Comparison of ENCODE assay signal across 8 cellular contexts in genomic region chr1:153945131-153945794, GRCh38. TPM values are rescaled to one million over a fixed set of nuclear protein-coding genes. Genes with fewer than 3 reads are reported as not detected.
DNase-seq lines count a peak whose midpoint lies in the region; ATAC-seq and TF ChIP-seq lines count a peak whose summit lies in the region.

No MANE protein-coding gene starts in this region.

- DNase-seq in GM13976 (ENCODE audit: low spot score) = peak; percentile 82
- peak; percentile 92 to 93 for DNase-seq in Kasumi-1 (lab: John Stamatoyannopoulos, UW)
- DNase-seq in activated CD4-positive, alpha-beta T cell treated with anti-CD3 and anti-CD28 coated beads, Interleukin-2, amount 10 ng/mL, durations not matched to agents 7 days and 5 days = peak; percentile 89
- DNase-seq in dorsolateral prefrontal cortex = no peak
- peak; percentile 59 to 65 for DNase-seq in stimulated activated CD8-positive, alpha-beta memory T cell treated with anti-CD3 and anti-CD28 coated beads, Interleukin-4, amount 100 ng/mL, for 4 hours (ENCODE audit: low read depth in 2 of 2, low spot score in 1 of 2)
- no peak for DNase-seq in amniotic stem cell (lab: John Stamatoyannopoulos, UW)

- no peak for ATAC-seq in HG03378 (IDR thresholded peaks at IDR 0.05; ENCODE audit: unreplicated experiment)

- H3K4me1 ChIP-seq in mesodermal cell (ENCODE audit: control insufficient read depth, insufficient read depth, low read length, poor library complexity, severe bottlenecking) = peaks cover 4% of the 10 kb centered on the region

- in situ Hi-C loops in GM13976 (cut with MboI; ENCODE audit: low sequenced_read_pairs, unreplicated experiment) = no loop called here

- CTCF ChIA-PET in activated CD4-positive, alpha-beta T cell treated with anti-CD3 and anti-CD28 coated beads, Interleukin-2, amount 10 ng/mL, durations not matched to agents 7 days and 5 days (lab: Charles Lee) = interaction anchor here (0.6 to 3.9 kb wide), 17 partner anchors 8 to 217 kb away, joined by 3 to 38 read pairs (median 9); partner anchors contain the start of genes CREB3L4, CRTC2, GATAD2B and JTB

- H3K9me3 ChIP-seq in mesodermal cell (ENCODE audit: control insufficient read depth, low read length) = no peaks in the 10 kb centered on the region

- no peak for TF ChIP-seq CTCF in GM13976 (IDR thresholded peaks at IDR 0.05; ENCODE audit: borderline replicate concordance, control extremely low read depth, extremely low read depth, insufficient read depth, missing control alignments)
- TF ChIP-seq CTCF in dorsolateral prefrontal cortex (IDR thresholded peaks at IDR 0.05 in 54 of 56, conservative IDR thresholded peaks at IDR 0.05 in 2 of 56; ENCODE audit: low read depth in 1 of 56, partially characterized antibody in 56 of 56) = no peak

- H3K4me3 ChIP-seq in dorsolateral prefrontal cortex (peak overlapping the region; percentile 71 to 98 (median 84)), mesodermal cell (ENCODE audit: extremely low read depth, insufficient read depth, low read length, poor library complexity, severe bottlenecking) (peak overlapping the region; percentile 78)

- intact Hi-C loops in dorsolateral prefrontal cortex (cut with DNase I) = loop anchor here (2.0 to 10.0 kb wide), 3 partner anchors 14 to 150 kb away; no protein-coding TSS in a partner anchor

- peak overlapping the region; percentile 83 to 99 (median 95) for H3K27ac ChIP-seq in dorsolateral prefrontal cortex
- H3K27ac ChIP-seq in mesodermal cell (ENCODE audit: low read depth, low read length, severe bottlenecking) = no peak overlapping the region

- H3K9me3 Mint-ChIP-seq in activated CD4-positive, alpha-beta T cell treated with anti-CD3 and anti-CD28 coated beads, Interleukin-2, amount 10 ng/mL, durations not matched to agents 7 days and 5 days = no peaks in the 10 kb centered on the region

- H3K27ac Mint-ChIP-seq in activated CD4-positive, alpha-beta T cell treated with anti-CD3 and anti-CD28 coated beads, Interleukin-2, amount 10 ng/mL, durations not matched to agents 7 days and 5 days = peak overlapping the region; percentile 97

- H3K36me3 ChIP-seq in mesodermal cell (ENCODE audit: control insufficient read depth, insufficient read depth, low read length) = peaks cover 68% of the 10 kb centered on the region

- no peaks in the 10 kb centered on the region for H3K27me3 ChIP-seq in dorsolateral prefrontal cortex

- POLR2A ChIA-PET in activated CD4-positive, alpha-beta T cell treated with anti-CD3 and anti-CD28 coated beads, Interleukin-2, amount 10 ng/mL, durations not matched to agents 7 days and 5 days (lab: Charles Lee) = interaction anchor here (0.7 to 1.6 kb wide), 5 partner anchors 17 to 45 kb away, joined by 3 to 6 read pairs (median 4); partner anchors contain the start of genes GATAD2B, RPS27 and SLC39A1

- no peaks in the 10 kb centered on the region for H3K27me3 Mint-ChIP-seq in activated CD4-positive, alpha-beta T cell treated with anti-CD3 and anti-CD28 coated beads, Interleukin-2, amount 10 ng/mL, durations not matched to agents 7 days and 5 days

- peaks cover 33% of the 10 kb centered on the region for H3K4me1 Mint-ChIP-seq in activated CD4-positive, alpha-beta T cell treated with anti-CD3 and anti-CD28 coated beads, Interleukin-2, amount 10 ng/mL, durations not matched to agents 7 days and 5 days

- 73 to 74% methylated on average over 8 to 11 of the region's 12 CpGs for WGBS in mesodermal cell (ENCODE audit: insufficient coverage in 2 of 2), 2 experiments

- peaks cover 48% of the 10 kb centered on the region for H3K36me3 Mint-ChIP-seq in activated CD4-positive, alpha-beta T cell treated with anti-CD3 and anti-CD28 coated beads, Interleukin-2, amount 10 ng/mL, durations not matched to agents 7 days and 5 days (ENCODE audit: low read depth)

- peak overlapping the region; percentile 95 for H3K4me3 Mint-ChIP-seq in activated CD4-positive, alpha-beta T cell treated with anti-CD3 and anti-CD28 coated beads, Interleukin-2, amount 10 ng/mL, durations not matched to agents 7 days and 5 days

RNA-seq across cellular contexts. Expression of gene DENND4B, which starts 1.3 kb away (rescaled TPM):
- total RNA-seq in activated CD4-positive, alpha-beta T cell treated with anti-CD3 and anti-CD28 coated beads, Interleukin-2, amount 10 ng/mL, durations not matched to agents 7 days and 5 days = 100 to 1,000 TPM; 165 to 180 TPM
- total RNA-seq in dorsolateral prefrontal cortex = 100 to 1,000 TPM in 86 of 120 experiments, 10 to 100 TPM in 34; 81.7 to 180 (median 112) TPM
- polyA plus RNA-seq in mesodermal cell (2013, experiment 1 of 2) = 27.1 TPM
- 25.5 TPM for polyA plus RNA-seq in mesodermal cell (2013, experiment 2 of 2)

RNA-seq across cellular contexts. Expression of gene CRTC2, which starts 13.1 kb away (rescaled TPM):
- 100 to 1,000 TPM in 1 of 2 experiments, 10 to 100 TPM in 1; 80.7 to 107 TPM for total RNA-seq in activated CD4-positive, alpha-beta T cell treated with anti-CD3 and anti-CD28 coated beads, Interleukin-2, amount 10 ng/mL, durations not matched to agents 7 days and 5 days
- 10 to 100 TPM; 27.2 to 70.2 (median 45.4) TPM for total RNA-seq in dorsolateral prefrontal cortex
- 36.3 TPM for polyA plus RNA-seq in mesodermal cell (2013, experiment 1 of 2)
- polyA plus RNA-seq in mesodermal cell (2013, experiment 2 of 2) = 26.6 TPM

RNA-seq across cellular contexts. Expression of gene SLC39A1, which starts 18.1 kb away (rescaled TPM):
- 10 to 100 TPM; 33.5 to 36.4 TPM for total RNA-seq in activated CD4-positive, alpha-beta T cell treated with anti-CD3 and anti-CD28 coated beads, Interleukin-2, amount 10 ng/mL, durations not matched to agents 7 days and 5 days
- total RNA-seq in dorsolateral prefrontal cortex = 10 to 100 TPM; 17.4 to 51.3 (median 26.6) TPM
- polyA plus RNA-seq in mesodermal cell (2013, experiment 1 of 2) = 108 TPM
- polyA plus RNA-seq in mesodermal cell (2013, experiment 2 of 2) = 91.0 TPM

RNA-seq across cellular contexts. Expression of gene CREB3L4, which starts 22.4 kb away (rescaled TPM):
- total RNA-seq in activated CD4-positive, alpha-beta T cell treated with anti-CD3 and anti-CD28 coated beads, Interleukin-2, amount 10 ng/mL, durations not matched to agents 7 days and 5 days = 1 to 10 TPM; 6.9 to 7.9 TPM
- 10 to 100 TPM in 1 of 120 experiments, 1 to 10 TPM in 119; 1.5 to 11.6 (median 4.5) TPM for total RNA-seq in dorsolateral prefrontal cortex
- polyA plus RNA-seq in mesodermal cell (2013, experiment 1 of 2) = 19.5 TPM
- polyA plus RNA-seq in mesodermal cell (2013, experiment 2 of 2) = 17.7 TPM

RNA-seq across cellular contexts. Expression of gene GATAD2B, which starts 22.5 kb away (rescaled TPM):
- total RNA-seq in activated CD4-positive, alpha-beta T cell treated with anti-CD3 and anti-CD28 coated beads, Interleukin-2, amount 10 ng/mL, durations not matched to agents 7 days and 5 days = 10 to 100 TPM; 73.4 to 75.4 TPM
- 100 to 1,000 TPM in 2 of 120 experiments, 10 to 100 TPM in 118; 55.8 to 101 (median 81.7) TPM for total RNA-seq in dorsolateral prefrontal cortex
- 24.6 TPM for polyA plus RNA-seq in mesodermal cell (2013, experiment 1 of 2)
- polyA plus RNA-seq in mesodermal cell (2013, experiment 2 of 2) = 17.9 TPM

Comparison
In these comparisons a context has a peak if more than half of its experiments do, and no peak if none do; other contexts are left out.
1. DNase-seq: peak in GM13976 (single experiment), Kasumi-1 (2 of 2), activated CD4-positive, alpha-beta T cell treated with anti-CD3 and anti-CD28 coated beads, Interleukin-2, amount 10 ng/mL, durations not matched to agents 7 days and 5 days (single experiment) and stimulated activated CD8-positive, alpha-beta memory T cell treated with anti-CD3 and anti-CD28 coated beads, Interleukin-4, amount 100 ng/mL, for 4 hours (2 of 2); none in dorsolateral prefrontal cortex (0 of 10) and amniotic stem cell (single experiment).